16 cellular contexts compared by ENCODE assay signal in genomic region chr10:132606031-132606491, GRCh38.
DNase-seq lines count a peak whose midpoint lies in the region; ATAC-seq and TF ChIP-seq lines count a peak whose summit lies in the region.
"Had no signal": no experiment of that assay in that cellular context is flagged by ENCODE, and none has a peak within 500 bp of the region (broad histone marks: within the 10 kb centered on the region; RNA-seq: fewer than 3 reads in every experiment).

No MANE protein-coding gene starts in this region.

- ATAC-seq in thoracic aorta (ENCODE audit: insufficient number of reproducible peaks, low FRiP score, low read depth) = no peak
- ATAC-seq: GM12878 had no signal

- peaks cover 5% of the 10 kb centered on the region for H3K27me3 Mint-ChIP-seq in nephron (ENCODE audit: low read depth)

- H3K36me3 ChIP-seq in left ventricle myocardium inferior (no peaks in the 10 kb centered on the region), right atrium auricular region (no peaks in the 10 kb centered on the region), thoracic aorta (no peaks in the 10 kb centered on the region)

- intact Hi-C loops in left ventricle myocardium inferior (cut with micrococcal nuclease) = no loop called here

- no peak for DNase-seq in left ventricle myocardium inferior
- no peak for DNase-seq in right atrium auricular region (ENCODE audit: low spot score)
- DNase-seq in coronary artery (ENCODE audit: low spot score) = peak; percentile 67
- DNase-seq in thoracic aorta (ENCODE audit: low spot score) = no peak
- no peak for DNase-seq in stimulated activated CD8-positive, alpha-beta memory T cell treated with anti-CD3 and anti-CD28 coated beads, Interleukin-4, amount 100 ng/mL, for 48 hours
- no peak for DNase-seq in RKO (ENCODE audit: low spot score)
- no peak for DNase-seq in EL
- DNase-seq: Caco-2, GM23248, MV-4-11, NCI-H1436, NCI-H2029 treated with DMSO at 0.1 percent for 48 hours, NCI-H524 had no signal

- H3K4me1 Mint-ChIP-seq in nephron = peaks cover 32% of the 10 kb centered on the region

- H3K9me3 ChIP-seq in left ventricle myocardium inferior (replicated peaks) = peaks cover 2% of the 10 kb centered on the region
- H3K9me3 ChIP-seq in right atrium auricular region = no peaks in the 10 kb centered on the region
- H3K9me3 ChIP-seq in thoracic aorta = no peaks in the 10 kb centered on the region

- H3K4me3 ChIP-seq in left ventricle myocardium inferior (peak overlapping the region; percentile 44), right atrium auricular region (no peak overlapping the region), coronary artery (peak overlapping the region; percentile 53), thoracic aorta (peak overlapping the region; percentile 58)
- H3K4me3 ChIP-seq: GM12878, GM23248 had no signal

- no peaks in the 10 kb centered on the region for H3K27me3 ChIP-seq in left ventricle myocardium inferior (ENCODE audit: low read depth)
- no peaks in the 10 kb centered on the region for H3K27me3 ChIP-seq in right atrium auricular region
- H3K27me3 ChIP-seq in thoracic aorta (replicated peaks; ENCODE audit: insufficient read depth) = no peaks in the 10 kb centered on the region

- H3K9me3 Mint-ChIP-seq in nephron = peaks cover 25% of the 10 kb centered on the region

- peaks cover 57% of the 10 kb centered on the region for H3K4me1 ChIP-seq in left ventricle myocardium inferior
- H3K4me1 ChIP-seq in right atrium auricular region = peaks cover 0 to 30% of the 10 kb centered on the region in 2 donors
- peaks cover 8 to 60% of the 10 kb centered on the region in 2 donors for H3K4me1 ChIP-seq in thoracic aorta (ENCODE audit: control insufficient read depth in 1 of 2, low read depth in 2 of 2)
- H3K4me1 ChIP-seq: Caco-2 had no signal

- H3K27ac ChIP-seq in left ventricle myocardium inferior (replicated peaks) = no peak overlapping the region
- H3K27ac ChIP-seq in right atrium auricular region = no peak overlapping the region
- no peak overlapping the region for H3K27ac ChIP-seq in coronary artery
- H3K27ac ChIP-seq in thoracic aorta = no peak overlapping the region
- H3K27ac ChIP-seq: GM23248 had no signal

- H3K27ac Mint-ChIP-seq in nephron = peak overlapping the region; percentile 71 to 87 (median 82)
- H3K27ac Mint-ChIP-seq: CD14-positive monocyte had no signal

- TF ChIP-seq CTCF in left ventricle myocardium inferior (IDR thresholded peaks at IDR 0.05; ENCODE audit: borderline replicate concordance) (no peak), right atrium auricular region (IDR thresholded peaks at IDR 0.05) (no peak), coronary artery (IDR thresholded peaks at IDR 0.05) (no peak), nephron (IDR thresholded peaks at IDR 0.05; ENCODE audit: unreplicated experiment in 3 of 3) (no peak), thoracic aorta (IDR thresholded peaks at IDR 0.05) (no peak)

- H3K4me3 Mint-ChIP-seq in nephron = peak overlapping the region in 1 of 3 experiments; percentile 32
- H3K4me3 Mint-ChIP-seq: CD14-positive monocyte had no signal

- peaks cover 17% of the 10 kb centered on the region for H3K36me3 Mint-ChIP-seq in nephron (ENCODE audit: low read depth)

Comparison
In these comparisons a context has a peak if more than half of its experiments do, and no peak if none do; other contexts are left out.
1. H3K4me3 ChIP-seq: peak in left ventricle myocardium inferior (single experiment), coronary artery (single experiment) and thoracic aorta (single experiment); none in right atrium auricular region (0 of 2).